Comparison of ENCODE assay signal across 1 cellular context in the genomic region with DNA sequence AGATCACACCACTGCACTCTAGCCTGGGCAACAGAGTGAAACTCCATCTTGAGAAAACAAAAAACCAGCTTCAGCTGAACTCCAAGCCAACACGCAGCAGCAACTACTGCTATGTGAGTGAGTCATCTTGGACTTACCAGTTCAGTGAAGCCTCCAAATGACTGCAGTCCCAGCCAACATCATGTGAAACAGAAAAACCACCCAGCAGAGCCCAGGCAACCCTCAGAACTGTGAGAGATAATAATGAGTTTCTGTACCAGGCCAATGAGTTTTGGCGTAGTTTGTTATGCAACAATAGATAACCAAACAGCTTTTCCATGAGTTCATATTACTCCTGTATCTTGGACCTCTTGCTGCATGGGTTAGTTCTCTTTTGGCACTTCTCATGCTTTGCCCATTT.
TF ChIP-seq lines count a peak whose summit lies in the region.

No MANE protein-coding gene starts in this region.

TF ChIP-seq in K562, 482 proteins besides CTCF, POLR2A, EP300 and RAD21:
- TF ChIP-seq SIN3A (IDR thresholded peaks at IDR 0.05; ENCODE audit: borderline replicate concordance in 2 of 2, control insufficient read depth in 1 of 2, low read depth in 2 of 2, low read length in 2 of 2) (no peak), ZNF311 (CRISPR knock-in tag; IDR thresholded peaks at IDR 0.05) (0 out of 2 replicates have a peak, but pooled peaks have one; percentile 37), MYNN (IDR thresholded peaks at IDR 0.05) (no peak), MYNN (CRISPR knock-in tag; IDR thresholded peaks at IDR 0.05) (no peak), JUN (IDR thresholded peaks at IDR 0.05; ENCODE audit: borderline replicate concordance, low read depth, low read length) (peak; percentile 67), JUN (CRISPR knock-in tag; IDR thresholded peaks at IDR 0.05; ENCODE audit: borderline replicate concordance) (no peak), ATF1 (CRISPR knock-in tag; IDR thresholded peaks at IDR 0.05) (no peak), ATF1 (tag; IDR thresholded peaks at IDR 0.05) (0 out of 2 replicates have a peak, but pooled peaks have one; percentile 9), FOSL1 (tag; conservative IDR thresholded peaks at IDR 0.05) (peak; percentile 93), JUND (IDR thresholded peaks at IDR 0.05; ENCODE audit: borderline replicate concordance, low read depth, low read length) (peak; percentile 81), JUND (tag; IDR thresholded peaks at IDR 0.05; ENCODE audit: borderline replicate concordance, low read depth, low read length) (peak; percentile 71; the same call in 2 of the 3 replicates), YY1 (IDR thresholded peaks at IDR 0.05; ENCODE audit: borderline replicate concordance in 1 of 3, control insufficient read depth in 1 of 3, extremely low read depth in 1 of 3, insufficient read depth in 3 of 3, insufficient read length in 1 of 3, insufficient replicate concordance in 2 of 3, low read depth in 1 of 3, low read length in 2 of 3) (peak in 1 of 3 experiments; percentile 14), BCL6 (CRISPR knock-in tag; IDR thresholded peaks at IDR 0.05) (no peak), DMBX1 (CRISPR knock-in tag; IDR thresholded peaks at IDR 0.05; ENCODE audit: borderline replicate concordance) (0 out of 2 replicates have a peak, but pooled peaks have one; percentile 24), ZBTB17 (CRISPR knock-in tag; IDR thresholded peaks at IDR 0.05) (peak; percentile 24; the same call in 1 of the 2 replicates), CEBPG (CRISPR knock-in tag; IDR thresholded peaks at IDR 0.05) (no peak), CEBPG (tag; conservative IDR thresholded peaks at IDR 0.05 in 1 of 2, IDR thresholded peaks at IDR 0.05 in 1 of 2) (peak; percentile 78 to 82), CEBPB (tag; IDR thresholded peaks at IDR 0.05) (peak; percentile 81), BACH1 (tag; IDR thresholded peaks at IDR 0.05) (peak; percentile 55; the same call in 1 of the 2 replicates), MAZ (CRISPR knock-in tag; conservative IDR thresholded peaks at IDR 0.05 in 1 of 2, IDR thresholded peaks at IDR 0.05 in 1 of 2) (0 out of 4 replicates have a peak, but pooled peaks of 1 of the 2 experiments have one; percentile 41), SMAD4 (CRISPR knock-in tag; conservative IDR thresholded peaks at IDR 0.05) (0 out of 2 replicates have a peak, but pooled peaks have one; percentile 20), JUNB (CRISPR knock-in tag; conservative IDR thresholded peaks at IDR 0.05) (peak; percentile 37; the same call in 1 of the 2 replicates), ELF4 (CRISPR knock-in tag; IDR thresholded peaks at IDR 0.05) (no peak), DPF2 (IDR thresholded peaks at IDR 0.05) (0 out of 2 replicates have a peak, but pooled peaks have one; percentile 26), HEY1 (CRISPR knock-in tag; IDR thresholded peaks at IDR 0.05; ENCODE audit: borderline replicate concordance) (no peak)
- TF ChIP-seq, protein P1, sequence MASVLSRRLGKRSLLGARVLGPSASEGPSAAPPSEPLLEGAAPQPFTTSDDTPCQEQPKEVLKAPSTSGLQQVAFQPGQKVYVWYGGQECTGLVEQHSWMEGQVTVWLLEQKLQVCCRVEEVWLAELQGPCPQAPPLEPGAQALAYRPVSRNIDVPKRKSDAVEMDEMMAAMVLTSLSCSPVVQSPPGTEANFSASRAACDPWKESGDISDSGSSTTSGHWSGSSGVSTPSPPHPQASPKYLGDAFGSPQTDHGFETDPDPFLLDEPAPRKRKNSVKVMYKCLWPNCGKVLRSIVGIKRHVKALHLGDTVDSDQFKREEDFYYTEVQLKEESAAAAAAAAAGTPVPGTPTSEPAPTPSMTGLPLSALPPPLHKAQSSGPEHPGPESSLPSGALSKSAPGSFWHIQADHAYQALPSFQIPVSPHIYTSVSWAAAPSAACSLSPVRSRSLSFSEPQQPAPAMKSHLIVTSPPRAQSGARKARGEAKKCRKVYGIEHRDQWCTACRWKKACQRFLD (CRISPR knock-in tag; IDR thresholded peaks at IDR 0.05) = 0 out of 2 replicates have a peak, but pooled peaks have one; percentile 25
- TF ChIP-seq, protein P2, sequence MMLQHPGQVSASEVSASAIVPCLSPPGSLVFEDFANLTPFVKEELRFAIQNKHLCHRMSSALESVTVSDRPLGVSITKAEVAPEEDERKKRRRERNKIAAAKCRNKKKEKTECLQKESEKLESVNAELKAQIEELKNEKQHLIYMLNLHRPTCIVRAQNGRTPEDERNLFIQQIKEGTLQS (IDR thresholded peaks at IDR 0.05) = peak; percentile 77
- TF ChIP-seq, protein P2 (CRISPR knock-in tag; conservative IDR thresholded peaks at IDR 0.05) = no peak
- TF ChIP-seq, protein P3, sequence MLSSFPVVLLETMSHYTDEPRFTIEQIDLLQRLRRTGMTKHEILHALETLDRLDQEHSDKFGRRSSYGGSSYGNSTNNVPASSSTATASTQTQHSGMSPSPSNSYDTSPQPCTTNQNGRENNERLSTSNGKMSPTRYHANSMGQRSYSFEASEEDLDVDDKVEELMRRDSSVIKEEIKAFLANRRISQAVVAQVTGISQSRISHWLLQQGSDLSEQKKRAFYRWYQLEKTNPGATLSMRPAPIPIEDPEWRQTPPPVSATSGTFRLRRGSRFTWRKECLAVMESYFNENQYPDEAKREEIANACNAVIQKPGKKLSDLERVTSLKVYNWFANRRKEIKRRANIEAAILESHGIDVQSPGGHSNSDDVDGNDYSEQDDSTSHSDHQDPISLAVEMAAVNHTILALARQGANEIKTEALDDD (IDR thresholded peaks at IDR 0.05) = peak; percentile 79
- TF ChIP-seq, protein P4, sequence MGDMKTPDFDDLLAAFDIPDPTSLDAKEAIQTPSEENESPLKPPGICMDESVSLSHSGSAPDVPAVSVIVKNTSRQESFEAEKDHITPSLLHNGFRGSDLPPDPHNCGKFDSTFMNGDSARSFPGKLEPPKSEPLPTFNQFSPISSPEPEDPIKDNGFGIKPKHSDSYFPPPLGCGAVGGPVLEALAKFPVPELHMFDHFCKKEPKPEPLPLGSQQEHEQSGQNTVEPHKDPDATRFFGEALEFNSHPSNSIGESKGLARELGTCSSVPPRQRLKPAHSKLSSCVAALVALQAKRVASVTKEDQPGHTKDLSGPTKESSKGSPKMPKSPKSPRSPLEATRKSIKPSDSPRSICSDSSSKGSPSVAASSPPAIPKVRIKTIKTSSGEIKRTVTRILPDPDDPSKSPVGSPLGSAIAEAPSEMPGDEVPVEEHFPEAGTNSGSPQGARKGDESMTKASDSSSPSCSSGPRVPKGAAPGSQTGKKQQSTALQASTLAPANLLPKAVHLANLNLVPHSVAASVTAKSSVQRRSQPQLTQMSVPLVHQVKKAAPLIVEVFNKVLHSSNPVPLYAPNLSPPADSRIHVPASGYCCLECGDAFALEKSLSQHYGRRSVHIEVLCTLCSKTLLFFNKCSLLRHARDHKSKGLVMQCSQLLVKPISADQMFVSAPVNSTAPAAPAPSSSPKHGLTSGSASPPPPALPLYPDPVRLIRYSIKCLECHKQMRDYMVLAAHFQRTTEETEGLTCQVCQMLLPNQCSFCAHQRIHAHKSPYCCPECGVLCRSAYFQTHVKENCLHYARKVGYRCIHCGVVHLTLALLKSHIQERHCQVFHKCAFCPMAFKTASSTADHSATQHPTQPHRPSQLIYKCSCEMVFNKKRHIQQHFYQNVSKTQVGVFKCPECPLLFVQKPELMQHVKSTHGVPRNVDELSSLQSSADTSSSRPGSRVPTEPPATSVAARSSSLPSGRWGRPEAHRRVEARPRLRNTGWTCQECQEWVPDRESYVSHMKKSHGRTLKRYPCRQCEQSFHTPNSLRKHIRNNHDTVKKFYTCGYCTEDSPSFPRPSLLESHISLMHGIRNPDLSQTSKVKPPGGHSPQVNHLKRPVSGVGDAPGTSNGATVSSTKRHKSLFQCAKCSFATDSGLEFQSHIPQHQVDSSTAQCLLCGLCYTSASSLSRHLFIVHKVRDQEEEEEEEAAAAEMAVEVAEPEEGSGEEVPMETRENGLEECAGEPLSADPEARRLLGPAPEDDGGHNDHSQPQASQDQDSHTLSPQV (IDR thresholded peaks at IDR 0.05) = peak; percentile 49; the same call in 1 of the 2 replicates
- TF ChIP-seq, protein P5, sequence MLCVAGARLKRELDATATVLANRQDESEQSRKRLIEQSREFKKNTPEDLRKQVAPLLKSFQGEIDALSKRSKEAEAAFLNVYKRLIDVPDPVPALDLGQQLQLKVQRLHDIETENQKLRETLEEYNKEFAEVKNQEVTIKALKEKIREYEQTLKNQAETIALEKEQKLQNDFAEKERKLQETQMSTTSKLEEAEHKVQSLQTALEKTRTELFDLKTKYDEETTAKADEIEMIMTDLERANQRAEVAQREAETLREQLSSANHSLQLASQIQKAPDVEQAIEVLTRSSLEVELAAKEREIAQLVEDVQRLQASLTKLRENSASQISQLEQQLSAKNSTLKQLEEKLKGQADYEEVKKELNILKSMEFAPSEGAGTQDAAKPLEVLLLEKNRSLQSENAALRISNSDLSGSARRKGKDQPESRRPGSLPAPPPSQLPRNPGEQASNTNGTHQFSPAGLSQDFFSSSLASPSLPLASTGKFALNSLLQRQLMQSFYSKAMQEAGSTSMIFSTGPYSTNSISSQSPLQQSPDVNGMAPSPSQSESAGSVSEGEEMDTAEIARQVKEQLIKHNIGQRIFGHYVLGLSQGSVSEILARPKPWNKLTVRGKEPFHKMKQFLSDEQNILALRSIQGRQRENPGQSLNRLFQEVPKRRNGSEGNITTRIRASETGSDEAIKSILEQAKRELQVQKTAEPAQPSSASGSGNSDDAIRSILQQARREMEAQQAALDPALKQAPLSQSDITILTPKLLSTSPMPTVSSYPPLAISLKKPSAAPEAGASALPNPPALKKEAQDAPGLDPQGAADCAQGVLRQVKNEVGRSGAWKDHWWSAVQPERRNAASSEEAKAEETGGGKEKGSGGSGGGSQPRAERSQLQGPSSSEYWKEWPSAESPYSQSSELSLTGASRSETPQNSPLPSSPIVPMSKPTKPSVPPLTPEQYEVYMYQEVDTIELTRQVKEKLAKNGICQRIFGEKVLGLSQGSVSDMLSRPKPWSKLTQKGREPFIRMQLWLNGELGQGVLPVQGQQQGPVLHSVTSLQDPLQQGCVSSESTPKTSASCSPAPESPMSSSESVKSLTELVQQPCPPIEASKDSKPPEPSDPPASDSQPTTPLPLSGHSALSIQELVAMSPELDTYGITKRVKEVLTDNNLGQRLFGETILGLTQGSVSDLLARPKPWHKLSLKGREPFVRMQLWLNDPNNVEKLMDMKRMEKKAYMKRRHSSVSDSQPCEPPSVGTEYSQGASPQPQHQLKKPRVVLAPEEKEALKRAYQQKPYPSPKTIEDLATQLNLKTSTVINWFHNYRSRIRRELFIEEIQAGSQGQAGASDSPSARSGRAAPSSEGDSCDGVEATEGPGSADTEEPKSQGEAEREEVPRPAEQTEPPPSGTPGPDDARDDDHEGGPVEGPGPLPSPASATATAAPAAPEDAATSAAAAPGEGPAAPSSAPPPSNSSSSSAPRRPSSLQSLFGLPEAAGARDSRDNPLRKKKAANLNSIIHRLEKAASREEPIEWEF (CRISPR knock-in tag; IDR thresholded peaks at IDR 0.05) = no peak
- TF ChIP-seq, protein P6, sequence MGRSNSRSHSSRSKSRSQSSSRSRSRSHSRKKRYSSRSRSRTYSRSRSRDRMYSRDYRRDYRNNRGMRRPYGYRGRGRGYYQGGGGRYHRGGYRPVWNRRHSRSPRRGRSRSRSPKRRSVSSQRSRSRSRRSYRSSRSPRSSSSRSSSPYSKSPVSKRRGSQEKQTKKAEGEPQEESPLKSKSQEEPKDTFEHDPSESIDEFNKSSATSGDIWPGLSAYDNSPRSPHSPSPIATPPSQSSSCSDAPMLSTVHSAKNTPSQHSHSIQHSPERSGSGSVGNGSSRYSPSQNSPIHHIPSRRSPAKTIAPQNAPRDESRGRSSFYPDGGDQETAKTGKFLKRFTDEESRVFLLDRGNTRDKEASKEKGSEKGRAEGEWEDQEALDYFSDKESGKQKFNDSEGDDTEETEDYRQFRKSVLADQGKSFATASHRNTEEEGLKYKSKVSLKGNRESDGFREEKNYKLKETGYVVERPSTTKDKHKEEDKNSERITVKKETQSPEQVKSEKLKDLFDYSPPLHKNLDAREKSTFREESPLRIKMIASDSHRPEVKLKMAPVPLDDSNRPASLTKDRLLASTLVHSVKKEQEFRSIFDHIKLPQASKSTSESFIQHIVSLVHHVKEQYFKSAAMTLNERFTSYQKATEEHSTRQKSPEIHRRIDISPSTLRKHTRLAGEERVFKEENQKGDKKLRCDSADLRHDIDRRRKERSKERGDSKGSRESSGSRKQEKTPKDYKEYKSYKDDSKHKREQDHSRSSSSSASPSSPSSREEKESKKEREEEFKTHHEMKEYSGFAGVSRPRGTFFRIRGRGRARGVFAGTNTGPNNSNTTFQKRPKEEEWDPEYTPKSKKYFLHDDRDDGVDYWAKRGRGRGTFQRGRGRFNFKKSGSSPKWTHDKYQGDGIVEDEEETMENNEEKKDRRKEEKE (IDR thresholded peaks at IDR 0.05; ENCODE audit: borderline replicate concordance in 1 of 2, control insufficient read depth in 1 of 2, low read depth in 2 of 2, low read length in 1 of 2) = no peak
- TF ChIP-seq, protein P7, sequence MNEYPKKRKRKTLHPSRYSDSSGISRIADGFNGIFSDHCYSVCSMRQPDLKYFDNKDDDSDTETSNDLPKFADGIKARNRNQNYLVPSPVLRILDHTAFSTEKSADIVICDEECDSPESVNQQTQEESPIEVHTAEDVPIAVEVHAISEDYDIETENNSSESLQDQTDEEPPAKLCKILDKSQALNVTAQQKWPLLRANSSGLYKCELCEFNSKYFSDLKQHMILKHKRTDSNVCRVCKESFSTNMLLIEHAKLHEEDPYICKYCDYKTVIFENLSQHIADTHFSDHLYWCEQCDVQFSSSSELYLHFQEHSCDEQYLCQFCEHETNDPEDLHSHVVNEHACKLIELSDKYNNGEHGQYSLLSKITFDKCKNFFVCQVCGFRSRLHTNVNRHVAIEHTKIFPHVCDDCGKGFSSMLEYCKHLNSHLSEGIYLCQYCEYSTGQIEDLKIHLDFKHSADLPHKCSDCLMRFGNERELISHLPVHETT (CRISPR knock-in tag; conservative IDR thresholded peaks at IDR 0.05 in 1 of 2, IDR thresholded peaks at IDR 0.05 in 1 of 2) = peak in 1 of 2 experiments; percentile 40; a peak in 1 of 4 replicates
